In the genomic region with DNA sequence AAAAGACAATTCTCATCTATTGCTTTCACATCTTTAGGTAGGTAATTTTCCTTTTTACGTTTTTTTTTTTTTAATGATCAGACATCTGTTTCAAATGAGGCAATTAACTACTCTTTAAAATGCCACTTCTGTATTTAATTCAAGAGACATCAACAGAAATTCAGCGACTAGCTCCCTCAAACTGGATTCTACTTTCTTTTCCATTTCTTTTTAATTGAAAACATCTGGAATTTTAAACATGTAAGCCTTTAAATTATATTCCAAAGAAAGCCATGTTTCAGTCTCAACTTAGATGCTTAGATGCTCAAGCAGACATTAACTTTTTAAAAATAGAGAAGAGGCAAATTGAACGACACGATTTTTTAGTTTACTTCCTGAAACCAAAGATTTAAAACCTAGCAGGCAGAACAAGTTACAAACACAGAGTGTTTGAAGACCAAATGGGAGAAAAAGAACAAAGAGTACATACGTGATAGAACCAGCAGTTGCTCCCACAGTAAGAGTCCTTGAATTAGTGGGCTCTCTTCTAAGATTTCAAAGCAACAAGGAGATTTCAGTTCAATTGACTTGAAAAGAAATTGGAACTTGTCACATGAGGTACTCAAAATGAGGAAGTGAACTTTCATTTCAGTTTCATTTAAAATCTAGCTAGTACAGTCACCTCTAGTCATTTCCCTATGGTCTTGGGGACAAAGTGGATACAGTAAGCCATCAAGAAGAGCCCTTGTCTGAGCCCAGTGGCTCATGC, we compare ENCODE assay signal across 8 cellular contexts. TPM values are rescaled to one million over a fixed set of nuclear protein-coding genes. Genes with fewer than 3 reads are reported as not detected.
A peak's percentile ranks its signal among the peaks of the same experiment; 100 is the strongest.
DNase-seq lines count a peak whose midpoint lies in the region; ATAC-seq and TF ChIP-seq lines count a peak whose summit lies in the region.

CTSS (minus strand) TSS at position 550 of the 748 bp plus-strand sequence. CDS start 1,015 bp downstream, outside the sequence.

- TF ChIP-seq CTCF in CD14-positive monocyte (IDR thresholded peaks at IDR 0.05) = no peak
- TF ChIP-seq CTCF in esophagus muscularis mucosa (IDR thresholded peaks at IDR 0.05) = no peak
- TF ChIP-seq CTCF in osteocyte (IDR thresholded peaks at IDR 0.05) = no peak
- TF ChIP-seq CTCF in H9 (conservative IDR thresholded peaks at IDR 0.05) = no peak

- H2BK120ac ChIP-seq in H9 (ENCODE audit: low read depth, low read length, poor library complexity, severe bottlenecking) = no peak within 1 kb of the TSS

- H2AK5ac ChIP-seq in H9 (ENCODE audit: insufficient read length, low read length) = no peak within 1 kb of the TSS

- POLR2A ChIA-PET in HEK293T (lab: Yijun Ruan, JAX) = no interaction called here

- no peak within 1 kb of the TSS for H4K91ac ChIP-seq in H9 (ENCODE audit: insufficient read length, low read depth, low read length)

- no peak within 1 kb of the TSS for H3K56ac ChIP-seq in H9 (ENCODE audit: insufficient read length, low read depth, low read length)

- no peak within 1 kb of the TSS for H4K8ac ChIP-seq in H9 (replicated peaks; ENCODE audit: insufficient read length, low read depth, low read length)

- H3K4me1 ChIP-seq in esophagus muscularis mucosa (peaks cover 0 to 5% (median 0%) of the 10 kb centered on the region in 4 donors), H9 (ENCODE audit: insufficient read depth, low read length) (no peaks in the 10 kb centered on the region)

- no peaks in the 10 kb centered on the region for H3K23me2 ChIP-seq in H9 (ENCODE audit: insufficient read length, low read depth, low read length, poor library complexity, severe bottlenecking)

- H3K27ac Mint-ChIP-seq in CD14-positive monocyte = peak within 1 kb of the TSS; percentile 95 to 99 (median 98)
- peak within 1 kb of the TSS; percentile 81 for H3K27ac Mint-ChIP-seq in osteocyte (ENCODE audit: unreplicated experiment)
- H3K27ac Mint-ChIP-seq in H9 = no peak within 1 kb of the TSS

- H3K36me3 Mint-ChIP-seq in CD14-positive monocyte = peaks cover 31 to 42% of the 10 kb centered on the region in 2 donors
- no peaks in the 10 kb centered on the region for H3K36me3 Mint-ChIP-seq in osteocyte (ENCODE audit: unreplicated experiment)
- peaks cover 0 to 3% (median 3%) of the 10 kb centered on the region in 3 experiments; a peak in 5 of 7 replicates for H3K36me3 Mint-ChIP-seq in H9 (ENCODE audit: insufficient read depth in 1 of 3, low read depth in 3 of 3)

- no peak within 1 kb of the TSS for H2BK15ac ChIP-seq in H9 (ENCODE audit: low read depth, low read length)

- peak within 1 kb of the TSS; percentile 19 to 63 (median 45) for H3K27ac ChIP-seq in esophagus muscularis mucosa (replicated peaks in 1 of 4)
- H3K27ac ChIP-seq in H9 (ENCODE audit: insufficient read length, low read depth, low read length) = no peak within 1 kb of the TSS

- CTCF ChIA-PET in HEK293T (lab: Yijun Ruan, JAX) = no interaction called here

- H3K36me3 ChIP-seq in esophagus muscularis mucosa = no peaks in the 10 kb centered on the region

- WGBS in esophagus muscularis mucosa = 32% methylated on average over 5 of the region's 5 CpGs
- WGBS in H9 (ENCODE audit: extremely low coverage, insufficient read length, low lambda C conversion rate) = no CpG with 5 or more reads among the region's 5 CpGs

- H3K27me3 ChIP-seq in esophagus muscularis mucosa (no peaks in the 10 kb centered on the region), H9 (ENCODE audit: insufficient read depth, low read length) (no peaks in the 10 kb centered on the region)

- no peak within 1 kb of the TSS for H2BK12ac ChIP-seq in H9 (ENCODE audit: insufficient read length, low read depth, low read length)

- H2BK5ac ChIP-seq in H9 (ENCODE audit: insufficient read length, low read length) = no peak within 1 kb of the TSS

- no peaks in the 10 kb centered on the region for H3K9me3 ChIP-seq in esophagus muscularis mucosa
- H3K9me3 ChIP-seq in H9 (ENCODE audit: control insufficient read depth, low read depth, low read length) = no peaks in the 10 kb centered on the region

- no peak within 1 kb of the TSS for H4K5ac ChIP-seq in H9 (ENCODE audit: insufficient read length, low read depth, low read length)

- no peak within 1 kb of the TSS for H3K18ac ChIP-seq in H9 (ENCODE audit: insufficient read length, low read depth, low read length)

- H3K4ac ChIP-seq in H9 (ENCODE audit: low read depth, low read length) = no peak within 1 kb of the TSS

- H3K79me2 ChIP-seq in H9 (ENCODE audit: insufficient read depth, low read length) = no peaks in the 10 kb centered on the region

- no peak within 1 kb of the TSS for H3K9ac ChIP-seq in H9 (ENCODE audit: extremely low read depth, insufficient read length, low read length)

- no peak within 1 kb of the TSS for H3K23ac ChIP-seq in H9 (ENCODE audit: insufficient read length, low read depth, low read length)

- no peak within 1 kb of the TSS for H2BK20ac ChIP-seq in H9 (ENCODE audit: low read depth, low read length, poor library complexity, severe bottlenecking)

- H3K4me2 ChIP-seq in H9 (ENCODE audit: insufficient read depth, insufficient read length, low read length) = no peak within 1 kb of the TSS

- H3K4me3 ChIP-seq in esophagus muscularis mucosa = peak within 1 kb of the TSS; percentile 30 to 54 (median 40)

- H3T11ph ChIP-seq in H9 (ENCODE audit: low read length) = no peak within 1 kb of the TSS

- peaks cover 0 to 10% (median 1%) of the 10 kb centered on the region in 7 donors for H3K9me3 Mint-ChIP-seq in CD14-positive monocyte
- H3K9me3 Mint-ChIP-seq in osteocyte (ENCODE audit: unreplicated experiment) = peaks cover 3% of the 10 kb centered on the region
- H3K9me3 Mint-ChIP-seq in H9 = peaks cover 4% of the 10 kb centered on the region in 2 experiments

- H3K79me1 ChIP-seq in H9 (ENCODE audit: insufficient read depth, low read depth, low read length, poor library complexity, severe bottlenecking) = no peaks in the 10 kb centered on the region

- peak; percentile 59 for TF ChIP-seq POLR2A in GM19099 (IDR thresholded peaks at IDR 0.05; ENCODE audit: extremely low read depth, insufficient read length, low read depth)
- no peak for TF ChIP-seq POLR2A in esophagus muscularis mucosa (IDR thresholded peaks at IDR 0.05; ENCODE audit: low read depth)

- H3K27me3 Mint-ChIP-seq in CD14-positive monocyte (ENCODE audit: low read depth in 3 of 3) (peaks cover 0 to 5% (median 0%) of the 10 kb centered on the region in 3 donors), osteocyte (ENCODE audit: unreplicated experiment) (no peaks in the 10 kb centered on the region), H9 (ENCODE audit: low read depth) (peaks cover under 1% of the 10 kb centered on the region; the same call in 1 of the 2 replicates)

- H3K4me1 Mint-ChIP-seq in CD14-positive monocyte = peaks cover 37% of the 10 kb centered on the region
- H3K4me1 Mint-ChIP-seq in osteocyte (ENCODE audit: unreplicated experiment) = peaks cover 19% of the 10 kb centered on the region
- H3K4me1 Mint-ChIP-seq in H9 = no peaks in the 10 kb centered on the region

- intact Hi-C loops in CD14-positive monocyte (cut with micrococcal nuclease) = loop anchor here in 1 of 2 donors (10.0 kb wide), 2 partner anchors 159 to 209 kb away; partner anchors contain the start of genes CERS2 and SETDB1
- intact Hi-C loops in esophagus muscularis mucosa (cut with DNase I) = no loop called here

- H3K4me3 Mint-ChIP-seq in CD14-positive monocyte = peak within 1 kb of the TSS; percentile 97 to 100
- H3K4me3 Mint-ChIP-seq in osteocyte (ENCODE audit: unreplicated experiment) = peak within 1 kb of the TSS; percentile 64
- no peak within 1 kb of the TSS for H3K4me3 Mint-ChIP-seq in H9

- peak; percentile 85 for ATAC-seq in HG03175 (IDR thresholded peaks at IDR 0.05; ENCODE audit: unreplicated experiment)
- peak; percentile 69 for ATAC-seq in SK-N-SH treated with all-trans-retinoic acid at 6 μM for 48 hours

- no peak within 1 kb of the TSS for H3K14ac ChIP-seq in H9 (ENCODE audit: insufficient read depth, low read length)

- no peaks in the 10 kb centered on the region for H4K20me1 ChIP-seq in H9 (ENCODE audit: control insufficient read depth, insufficient read depth, insufficient read length)

- H2AFZ ChIP-seq in H9 (ENCODE audit: low read length) = no peak within 1 kb of the TSS

- TF ChIP-seq EP300 in esophagus muscularis mucosa (IDR thresholded peaks at IDR 0.05) = no peak

- DNase-seq in CD14-positive monocyte (ENCODE audit: low spot score) = no peak
- DNase-seq in esophagus muscularis mucosa (ENCODE audit: extremely low spot score) = no peak
- no peak for DNase-seq in osteocyte (ENCODE audit: extremely low spot score, unreplicated experiment)
- DNase-seq in HEK293T (ENCODE audit: extremely low spot score) = no peak
- no peak for DNase-seq in H9

TF ChIP-seq in SK-N-SH treated with all-trans-retinoic acid at 6 μM for 48 hours, 23 proteins besides CTCF, POLR2A, EP300 and RAD21 (continues in another document):
- TF ChIP-seq RARB (CRISPR knock-in tag; IDR thresholded peaks at IDR 0.05) (no peak), PPARA (CRISPR knock-in tag; IDR thresholded peaks at IDR 0.05; ENCODE audit: borderline replicate concordance) (no peak), ZNF8 (CRISPR knock-in tag; IDR thresholded peaks at IDR 0.05) (no peak), OSR1 (CRISPR knock-in tag; IDR thresholded peaks at IDR 0.05) (0 out of 2 replicates have a peak, but pooled peaks have one; percentile 5), GLIS3 (CRISPR knock-in tag; IDR thresholded peaks at IDR 0.05) (no peak), ZFP3 (CRISPR knock-in tag; IDR thresholded peaks at IDR 0.05) (no peak), TCF4 (CRISPR knock-in tag; IDR thresholded peaks at IDR 0.05; ENCODE audit: borderline replicate concordance) (peak; percentile 66; the same call in 1 of the 2 replicates), ESRRG (CRISPR knock-in tag; IDR thresholded peaks at IDR 0.05) (no peak)

TF ChIP-seq in HEK293T, 16 proteins besides CTCF, POLR2A, EP300 and RAD21:
- TF ChIP-seq ZNF384 (IDR thresholded peaks at IDR 0.05) (no peak), FOXA1 (IDR thresholded peaks at IDR 0.05) (no peak), NFRKB (IDR thresholded peaks at IDR 0.05) (no peak), BHLHE40 (IDR thresholded peaks at IDR 0.05; ENCODE audit: borderline replicate concordance) (no peak), CTBP1 (IDR thresholded peaks at IDR 0.05; ENCODE audit: borderline replicate concordance) (no peak), ELF4 (IDR thresholded peaks at IDR 0.05) (no peak), LEF1 (IDR thresholded peaks at IDR 0.05; ENCODE audit: borderline replicate concordance) (no peak), ARNT (IDR thresholded peaks at IDR 0.05) (no peak)

RNA-seq across cellular contexts. Expression of gene CTSS, which starts in this region (rescaled TPM):
- 1,000 to 10,000 TPM; 5,201 to 6,327 TPM for polyA plus RNA-seq in CD14-positive monocyte
- 10 to 100 TPM; 20.2 to 82.7 (median 45.2) TPM for total RNA-seq in esophagus muscularis mucosa
- 4.4 and 6.9 TPM in 2 replicates for total RNA-seq in osteocyte
- total RNA-seq in H9 (2021) = not detected in 2 replicates

Comparison
In these comparisons a context has a peak if more than half of its experiments do, and no peak if none do; other contexts are left out.
1. H3K27ac Mint-ChIP-seq: peak in CD14-positive monocyte (7 of 7) and osteocyte (single experiment); none in H9 (0 of 3).
2. H3K4me3 Mint-ChIP-seq: peak in CD14-positive monocyte (2 of 2) and osteocyte (single experiment); none in H9 (0 of 2).